8 cellular contexts compared by ENCODE assay signal in genomic region chr3:43691120-43692002, GRCh38. TPM values are rescaled to one million over a fixed set of nuclear protein-coding genes. Genes with fewer than 3 reads are reported as not detected.
DNase-seq lines count a peak whose midpoint lies in the region; ATAC-seq and TF ChIP-seq lines count a peak whose summit lies in the region.

No MANE protein-coding gene starts in this region.

- 3% methylated on average over 17 of the region's 72 CpGs for WGBS in suprapubic skin

- in situ Hi-C loops in ACHN (cut with HindIII; ENCODE audit: low pct_ligation_motif_present, low pct_unique_long_range_greater_than_20kb, low sequenced_read_pairs) = no loop called here

- TF ChIP-seq CTCF in foreskin keratinocyte (conservative IDR thresholded peaks at IDR 0.05) (no peak), neural crest cell (conservative IDR thresholded peaks at IDR 0.05) (no peak), suprapubic skin (IDR thresholded peaks at IDR 0.05) (no peak)

- peak; percentile 63 for DNase-seq in ACHN
- DNase-seq in NOMO-1 treated with dmso at 0.1 percent for 144 hours (lab: John Stamatoyannopoulos, UW; ENCODE audit: unreplicated experiment) = peak; percentile 4
- DNase-seq in activated effector memory CD4-positive, alpha-beta T cell treated with Interleukin-2 at 50 U/mL for 16 hours = peak; percentile 15
- peak in 1 of 2 donors; percentile 23 for DNase-seq in foreskin keratinocyte
- peak; percentile 61 for DNase-seq in neural crest cell (ENCODE audit: low read depth, low spot score)
- DNase-seq in suprapubic skin (ENCODE audit: low spot score in 2 of 2) = peak; percentile 86 to 89

- H3K27me3 Mint-ChIP-seq in neural crest cell (ENCODE audit: low read depth) = no peaks in the 10 kb centered on the region

- H3K4me3 Mint-ChIP-seq in neural crest cell = peak overlapping the region; percentile 96

- no peak for TF ChIP-seq POLR2A in suprapubic skin (IDR thresholded peaks at IDR 0.05)

- H3K4me1 ChIP-seq in foreskin keratinocyte = peaks cover 15% of the 10 kb centered on the region
- H3K4me1 ChIP-seq in suprapubic skin = peaks cover 49% of the 10 kb centered on the region

- H3K9me3 ChIP-seq in suprapubic skin = no peaks in the 10 kb centered on the region

- H3K27ac ChIP-seq in foreskin keratinocyte (peak overlapping the region; percentile 24), suprapubic skin (peak overlapping the region; percentile 99)

- H3K4me1 Mint-ChIP-seq in neural crest cell = peaks cover 30% of the 10 kb centered on the region

- TF ChIP-seq EP300 in suprapubic skin (IDR thresholded peaks at IDR 0.05) = no peak

- peaks cover 8% of the 10 kb centered on the region for H3K36me3 Mint-ChIP-seq in neural crest cell (ENCODE audit: low read depth)

- peak overlapping the region; percentile 27 for H3K27ac Mint-ChIP-seq in neural crest cell (ENCODE audit: unreplicated experiment)

- no peaks in the 10 kb centered on the region for H3K9me3 Mint-ChIP-seq in neural crest cell

- ATAC-seq in GM18868 (IDR thresholded peaks at IDR 0.05; ENCODE audit: unreplicated experiment) = peak; percentile 36
- peak; percentile 22 for ATAC-seq in HG03108 (IDR thresholded peaks at IDR 0.05; ENCODE audit: unreplicated experiment)
- ATAC-seq in foreskin keratinocyte = peak; percentile 7

- H3K27me3 ChIP-seq in foreskin keratinocyte (no peaks in the 10 kb centered on the region), suprapubic skin (no peaks in the 10 kb centered on the region)

- peak overlapping the region; percentile 99 for H3K4me3 ChIP-seq in suprapubic skin

- no peaks in the 10 kb centered on the region for H3K36me3 ChIP-seq in suprapubic skin

RNA-seq across cellular contexts. Expression of gene ABHD5, which starts 0.6 kb away (rescaled TPM):
- total RNA-seq in foreskin keratinocyte (24.9 and 30.4 TPM in 2 replicates), neural crest cell (12.5 and 13.9 TPM in 2 replicates), suprapubic skin (100 to 1,000 TPM in 1 of 4 donors, 10 to 100 TPM in 3; 62.7 to 130 (median 88.3) TPM)
- polyA plus RNA-seq in foreskin keratinocyte = 15.9 and 21.2 TPM in 2 replicates
